ENCODE assay signal across 33 cellular contexts in genomic region chr7:89738549-89738948, GRCh38.
"Had no signal": no experiment of that assay in that cellular context is flagged by ENCODE, and none has a peak within 500 bp of the region (broad histone marks: within the 10 kb centered on the region; RNA-seq: fewer than 3 reads in every experiment).

No MANE protein-coding gene starts in this region.

- DNase-seq: activated effector memory CD4-positive, alpha-beta T cell treated with anti-CD3 and anti-CD28 coated beads, Interleukin-2, amount 50 U/mL, for 16 hours; activated effector memory CD4-positive, alpha-beta T cell treated with Interleukin-2 at 50 U/mL for 16 hours; activated gamma-delta T cell; activated gamma-delta T cell treated with Interleukin-2 at 50 U/mL for 16 hours; activated naive CD4-positive, alpha-beta T cell; activated naive CD4-positive, alpha-beta T cell treated with anti-CD3 and anti-CD28 coated beads for 36 hours; activated naive CD4-positive, alpha-beta T cell treated with anti-CD3 and anti-CD28 coated beads, Interleukin-2, amount 10 ng/mL, durations not matched to agents 7 days and 5 days; activated naive CD4-positive, alpha-beta T cell treated with anti-CD3 and anti-CD28 coated beads, Interleukin-2, amount 50 U/mL, for 16 hours; activated naive CD4-positive, alpha-beta T cell treated with Interleukin-2 at 50 U/mL for 16 hours; activated naive CD8-positive, alpha-beta T cell treated with anti-CD3 and anti-CD28 coated beads for 36 hours; activated naive CD8-positive, alpha-beta T cell treated with anti-CD3 and anti-CD28 coated beads, Interleukin-2, amount 10 ng/mL, durations not matched to agents 7 days and 5 days; activated naive CD8-positive, alpha-beta T cell treated with anti-CD3 and anti-CD28 coated beads, Interleukin-2, amount 50 U/mL, for 24 hours; activated T-cell treated with anti-CD3 and anti-CD28 coated beads, Interleukin-2, amount 50 U/mL, for 24 hours; activated T-cell treated with anti-CD3 and anti-CD28 coated beads, Interleukin-2, amount 50 U/mL, for 4 hours; activated T-cell treated with anti-CD3 and anti-CD28 coated beads, Interleukin-2, amount 50 U/mL, for 48 hours; activated T-cell treated with anti-CD3 and anti-CD28 coated beads, Interleukin-2, amount 50 U/mL, for 72 hours; adrenal gland; amniotic stem cell; amygdala; anterior cingulate cortex; aorta; body of pancreas; brain microvascular endothelial cell; caudate nucleus; central memory CD4-positive, alpha-beta T cell; cerebellar nuclear complex had no signal

- ATAC-seq: activated naive CD4-positive, alpha-beta T cell treated with anti-CD3 and anti-CD28 coated beads, Interleukin-2, amount 50 U/mL, for 72 hours; activated naive CD8-positive, alpha-beta T cell treated with anti-CD3 and anti-CD28 coated beads, Interleukin-2, amount 50 U/mL, for 24 hours; activated T-cell treated with anti-CD3 and anti-CD28 coated beads, Interleukin-2, amount 50 U/mL, for 4 hours; activated T-cell treated with anti-CD3 and anti-CD28 coated beads, Interleukin-2, amount 50 U/mL, for 72 hours; activated T-helper 17 cell treated with anti-CD3 and anti-CD28 coated beads, Interleukin-2, amount 50 U/mL, for 72 hours; body of pancreas had no signal

- H3K4me1 ChIP-seq: adrenal gland, ascending aorta, body of pancreas, breast epithelium had no signal

- H3K36me3 ChIP-seq: adrenal gland, ascending aorta, brain microvascular endothelial cell, breast epithelium, cardiac muscle cell had no signal

- H3K27ac ChIP-seq: adrenal gland, ascending aorta, body of pancreas, brain microvascular endothelial cell, breast epithelium, cardiac muscle cell had no signal

- H3K4me3 ChIP-seq: adrenal gland, ascending aorta, body of pancreas, breast epithelium, cardiac muscle cell had no signal

- H3K27me3 ChIP-seq: adrenal gland, ascending aorta, body of pancreas, brain microvascular endothelial cell, breast epithelium, cardiac muscle cell had no signal

- H3K9me3 ChIP-seq: adrenal gland, ascending aorta, body of pancreas, breast epithelium had no signal

- FAIRE-seq: astrocyte, bronchial epithelial cell had no signal
